Comparison of ENCODE assay signal across 27 cellular contexts in the genomic region with DNA sequence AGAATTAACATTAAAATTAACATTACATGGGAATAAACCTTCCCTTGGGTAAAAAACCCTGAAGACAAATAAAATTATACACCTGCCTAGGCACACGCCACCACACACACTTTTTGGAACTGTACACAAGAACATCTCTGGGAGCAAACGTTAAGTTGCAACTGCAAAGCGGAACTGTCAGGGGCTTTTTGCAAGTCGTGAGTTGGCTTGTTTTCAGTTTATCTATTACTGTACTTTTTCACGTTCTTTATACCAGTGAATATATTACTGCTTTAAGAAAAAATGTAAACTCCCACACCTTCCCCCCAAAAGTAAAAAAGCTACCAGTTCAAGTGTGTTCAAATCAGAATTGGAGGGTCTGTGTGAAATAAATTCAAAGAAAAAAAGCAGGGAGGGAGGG.
DNase-seq lines count a peak whose midpoint lies in the region; ATAC-seq and TF ChIP-seq lines count a peak whose summit lies in the region.
"Had no signal": no experiment of that assay in that cellular context is flagged by ENCODE, and none has a peak within 500 bp of the region (broad histone marks: within the 10 kb centered on the region; RNA-seq: fewer than 3 reads in every experiment).

No MANE protein-coding gene starts in this region.

- no peak overlapping the region for H3K4me3 Mint-ChIP-seq in activated naive CD4-positive, alpha-beta T cell treated with anti-CD3 and anti-CD28 coated beads, Interleukin-2, amount 10 ng/mL, durations not matched to agents 7 days and 5 days
- peak overlapping the region; percentile 8 to 71 for H3K4me3 Mint-ChIP-seq in effector memory CD8-positive, alpha-beta T cell
- H3K4me3 Mint-ChIP-seq: activated naive CD4-positive, alpha-beta T cell treated with anti-CD3 and anti-CD28 coated beads, Interleukin-2, amount 50 U/mL, for 24 hours had no signal

- no peak for TF ChIP-seq CTCF in GM12865 (IDR thresholded peaks at IDR 0.05; ENCODE audit: insufficient read depth, low read depth, low read length, missing control alignments)

- no peaks in the 10 kb centered on the region for H3K9me3 Mint-ChIP-seq in activated naive CD4-positive, alpha-beta T cell treated with anti-CD3 and anti-CD28 coated beads, Interleukin-2, amount 10 ng/mL, durations not matched to agents 7 days and 5 days
- H3K9me3 Mint-ChIP-seq in effector memory CD8-positive, alpha-beta T cell = no peaks in the 10 kb centered on the region
- H3K9me3 Mint-ChIP-seq: activated naive CD4-positive, alpha-beta T cell treated with anti-CD3 and anti-CD28 coated beads, Interleukin-2, amount 50 U/mL, for 24 hours; naive thymus-derived CD8-positive, alpha-beta T cell had no signal

- peaks cover 35% of the 10 kb centered on the region for H3K27me3 Mint-ChIP-seq in activated naive CD4-positive, alpha-beta T cell treated with anti-CD3 and anti-CD28 coated beads, Interleukin-2, amount 10 ng/mL, durations not matched to agents 7 days and 5 days
- peaks cover 11 to 63% of the 10 kb centered on the region in 2 donors for H3K27me3 Mint-ChIP-seq in effector memory CD8-positive, alpha-beta T cell
- H3K27me3 Mint-ChIP-seq: activated naive CD4-positive, alpha-beta T cell treated with anti-CD3 and anti-CD28 coated beads, Interleukin-2, amount 50 U/mL, for 24 hours had no signal

- H3K27ac Mint-ChIP-seq in activated naive CD4-positive, alpha-beta T cell treated with anti-CD3 and anti-CD28 coated beads, Interleukin-2, amount 10 ng/mL, durations not matched to agents 7 days and 5 days = no peak overlapping the region
- peak overlapping the region in 1 of 2 donors; percentile 56 for H3K27ac Mint-ChIP-seq in effector memory CD8-positive, alpha-beta T cell
- H3K27ac Mint-ChIP-seq: activated naive CD4-positive, alpha-beta T cell treated with anti-CD3 and anti-CD28 coated beads, Interleukin-2, amount 50 U/mL, for 24 hours had no signal

- ATAC-seq in HG03095 (IDR thresholded peaks at IDR 0.05; ENCODE audit: unreplicated experiment) (peak; percentile 57), GM21526 (IDR thresholded peaks at IDR 0.05; ENCODE audit: low FRiP score, unreplicated experiment) (no peak)
- no peak for ATAC-seq in effector memory CD8-positive, alpha-beta T cell (replicated peaks)
- ATAC-seq: gastrocnemius medialis; HepG2; left lung; naive thymus-derived CD8-positive, alpha-beta T cell had no signal

- CTCF ChIA-PET in activated naive CD4-positive, alpha-beta T cell treated with anti-CD3 and anti-CD28 coated beads, Interleukin-2, amount 10 ng/mL, durations not matched to agents 7 days and 5 days (lab: Charles Lee) = interaction anchor here (0.7 to 1.7 kb wide), 2 partner anchors 14 to 16 kb away, joined by 3 to 4 read pairs; no protein-coding TSS in a partner anchor

- no peaks in the 10 kb centered on the region for H3K36me3 Mint-ChIP-seq in activated naive CD4-positive, alpha-beta T cell treated with anti-CD3 and anti-CD28 coated beads, Interleukin-2, amount 10 ng/mL, durations not matched to agents 7 days and 5 days
- H3K36me3 Mint-ChIP-seq in effector memory CD8-positive, alpha-beta T cell (ENCODE audit: insufficient read depth) = no peaks in the 10 kb centered on the region
- H3K36me3 Mint-ChIP-seq: activated naive CD4-positive, alpha-beta T cell treated with anti-CD3 and anti-CD28 coated beads, Interleukin-2, amount 50 U/mL, for 24 hours; naive thymus-derived CD8-positive, alpha-beta T cell had no signal

- H3K4me3 ChIP-seq in GM12865 (ENCODE audit: low read depth, low read length) = no peak overlapping the region
- H3K4me3 ChIP-seq: cardiac muscle cell, gastrocnemius medialis, hepatocyte, left lung, thoracic aorta, uterus had no signal

- H3K4me1 Mint-ChIP-seq in activated naive CD4-positive, alpha-beta T cell treated with anti-CD3 and anti-CD28 coated beads, Interleukin-2, amount 10 ng/mL, durations not matched to agents 7 days and 5 days = no peaks in the 10 kb centered on the region
- peaks cover 0 to 35% of the 10 kb centered on the region in 2 donors for H3K4me1 Mint-ChIP-seq in effector memory CD8-positive, alpha-beta T cell (ENCODE audit: low read depth in 2 of 2)
- H3K4me1 Mint-ChIP-seq: activated naive CD4-positive, alpha-beta T cell treated with anti-CD3 and anti-CD28 coated beads, Interleukin-2, amount 50 U/mL, for 24 hours; naive thymus-derived CD8-positive, alpha-beta T cell had no signal

- peak; percentile 45 for DNase-seq in activated naive CD4-positive, alpha-beta T cell treated with Interleukin-2 at 50 U/mL for 16 hours
- no peak for DNase-seq in activated naive CD4-positive, alpha-beta T cell treated with anti-CD3 and anti-CD28 coated beads, Interleukin-2, amount 10 ng/mL, durations not matched to agents 7 days and 5 days
- peak; percentile 74 for DNase-seq in GM12865 (ENCODE audit: low read depth)
- no peak for DNase-seq in effector memory CD8-positive, alpha-beta T cell
- DNase-seq in hypothalamus (lab: John Stamatoyannopoulos, UW) = no peak
- DNase-seq: activated CD4-positive, alpha-beta T cell treated with anti-CD3 and anti-CD28 coated beads for 1 hour; aorta; C1 segment of cervical spinal cord; EL; gastrocnemius medialis; left lung; midbrain; naive thymus-derived CD8-positive, alpha-beta T cell; NCI-H1092; NCI-H187; NCI-H524 treated with DMSO at 0.1 percent for 48 hours; retina; small intestine; stimulated activated CD4-positive, alpha-beta T cell treated with anti-CD3 and anti-CD28 coated beads, Interleukin-2, amount 100 ng/mL, for 24 hours; uterus had no signal

Comparison
In these comparisons a context has a peak if more than half of its experiments do, and no peak if none do; other contexts are left out.
1. DNase-seq: peak in activated naive CD4-positive, alpha-beta T cell treated with Interleukin-2 at 50 U/mL for 16 hours (single experiment) and GM12865 (single experiment); none in activated naive CD4-positive, alpha-beta T cell treated with anti-CD3 and anti-CD28 coated beads, Interleukin-2, amount 10 ng/mL, durations not matched to agents 7 days and 5 days (single experiment), effector memory CD8-positive, alpha-beta T cell (0 of 3) and hypothalamus (0 of 51).